ENCODE assay signal across 8 cellular contexts in the genomic region with DNA sequence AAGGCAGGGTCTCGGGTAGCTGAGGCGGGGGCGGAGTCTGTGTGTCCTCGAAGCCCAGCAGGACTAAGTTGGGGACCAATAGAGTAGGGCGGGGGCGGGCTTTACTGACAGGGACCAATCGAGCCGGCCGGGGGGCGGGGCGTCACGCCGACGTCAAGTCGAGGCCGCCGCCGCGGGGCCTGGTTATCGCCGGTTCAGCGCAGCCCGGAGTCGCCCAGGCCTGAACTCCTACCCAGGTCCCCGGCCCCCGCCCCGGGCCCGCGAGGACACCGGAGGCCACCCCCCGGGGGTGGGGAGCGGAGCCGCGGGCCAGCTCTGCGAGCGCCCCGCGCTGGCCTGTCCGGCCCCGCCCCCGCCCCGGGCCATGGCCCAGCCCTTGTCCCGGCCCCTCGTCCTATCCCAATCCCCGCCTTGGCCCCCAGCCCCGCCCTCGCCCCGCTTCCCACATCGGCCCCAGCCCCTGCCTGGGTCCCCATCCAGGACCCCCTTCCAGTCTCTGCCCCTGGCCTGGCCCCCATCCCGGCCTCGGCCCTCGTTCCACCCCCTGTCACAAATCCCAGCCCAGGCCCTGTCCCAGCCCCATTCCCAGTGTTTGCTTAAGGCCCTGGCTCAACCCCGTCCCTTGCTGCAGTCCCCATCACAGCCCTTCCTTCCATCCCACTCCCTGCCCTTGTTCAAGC. TPM values are rescaled to one million over a fixed set of nuclear protein-coding genes. Genes with fewer than 3 reads are reported as not detected.
A peak's percentile ranks its signal among the peaks of the same experiment; 100 is the strongest.
DNase-seq lines count a peak whose midpoint lies in the region; ATAC-seq and TF ChIP-seq lines count a peak whose summit lies in the region.

A gene with protein sequence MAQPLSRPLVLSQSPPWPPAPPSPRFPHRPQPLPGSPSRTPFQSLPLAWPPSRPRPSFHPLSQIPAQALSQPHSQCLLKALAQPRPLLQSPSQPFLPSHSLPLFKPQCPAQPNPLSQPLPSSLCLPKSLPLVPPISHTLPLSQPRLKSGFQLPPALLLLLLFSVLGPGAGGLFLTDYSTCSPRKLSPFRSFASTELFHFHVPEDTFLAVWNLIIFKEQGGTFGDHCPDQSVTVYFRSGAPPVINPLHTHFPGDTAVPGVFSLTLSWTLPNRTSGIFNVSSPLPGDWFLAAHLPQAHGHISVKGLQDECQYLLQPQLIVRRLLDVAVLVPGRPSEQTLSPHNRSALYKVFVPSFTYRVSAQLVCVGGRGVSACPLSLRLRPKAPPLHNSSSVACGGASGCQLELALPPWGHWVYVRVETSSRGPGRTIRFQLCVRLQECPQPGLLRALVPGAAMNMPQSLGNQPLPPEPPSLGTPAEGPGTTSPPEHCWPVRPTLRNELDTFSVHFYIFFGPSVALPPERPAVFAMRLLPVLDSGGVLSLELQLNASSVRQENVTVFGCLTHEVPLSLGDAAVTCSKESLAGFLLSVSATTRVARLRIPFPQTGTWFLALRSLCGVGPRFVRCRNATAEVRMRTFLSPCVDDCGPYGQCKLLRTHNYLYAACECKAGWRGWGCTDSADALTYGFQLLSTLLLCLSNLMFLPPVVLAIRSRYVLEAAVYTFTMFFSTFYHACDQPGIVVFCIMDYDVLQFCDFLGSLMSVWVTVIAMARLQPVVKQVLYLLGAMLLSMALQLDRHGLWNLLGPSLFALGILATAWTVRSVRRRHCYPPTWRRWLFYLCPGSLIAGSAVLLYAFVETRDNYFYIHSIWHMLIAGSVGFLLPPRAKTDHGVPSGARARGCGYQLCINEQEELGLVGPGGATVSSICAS (plus strand): TSS at position 145 of the 680 bp plus-strand sequence. CDS start 220 bp downstream, at position 365.

- intact Hi-C loops in stomach (cut with DNase I; ENCODE audit: low total_unique reads), result no loop called here

- TF ChIP-seq POLR2A in Raji (IDR thresholded peaks at IDR 0.05; ENCODE audit: insufficient read depth, low read depth, low read length) (peak; percentile 48; the same call in 1 of the 2 replicates), stomach (IDR thresholded peaks at IDR 0.05) (no peak)

- peaks cover 11% of the 10 kb centered on the region for H3F3A ChIP-seq in neural progenitor cell (ENCODE audit: low read depth)

- peaks cover 3% of the 10 kb centered on the region for H4K20me1 ChIP-seq in neural progenitor cell (ENCODE audit: low read depth)

- peak within 1 kb of the TSS; percentile 67 for H3K4me3 ChIP-seq in H7 (ENCODE audit: insufficient read depth, low read depth, low read length)
- peak within 1 kb of the TSS; percentile 63 for H3K4me3 ChIP-seq in MG63
- H3K4me3 ChIP-seq in neural progenitor cell, result peak within 1 kb of the TSS; percentile 86
- peak within 1 kb of the TSS; percentile 61 to 90 (median 78) for H3K4me3 ChIP-seq in stomach

- H3K27me3 Mint-ChIP-seq in neural progenitor cell (ENCODE audit: insufficient read depth, low read depth), result peaks cover 5% of the 10 kb centered on the region

- peak within 1 kb of the TSS; percentile 96 for H2AFZ ChIP-seq in neural progenitor cell (replicated peaks)

- no peaks in the 10 kb centered on the region for H3K36me3 Mint-ChIP-seq in neural progenitor cell

- H3K27ac Mint-ChIP-seq in neural progenitor cell, result peak within 1 kb of the TSS; percentile 97

- H3K9me3 ChIP-seq in MG63 (no peaks in the 10 kb centered on the region), neural progenitor cell (ENCODE audit: low read depth) (no peaks in the 10 kb centered on the region), stomach (no peaks in the 10 kb centered on the region)

- H3K4me1 ChIP-seq in foreskin keratinocyte (peaks cover 9% of the 10 kb centered on the region), neural progenitor cell (peaks cover 11% of the 10 kb centered on the region), stomach (peaks cover 36 to 64% (median 58%) of the 10 kb centered on the region in 4 donors)

- no peaks in the 10 kb centered on the region for H3K79me2 ChIP-seq in neural progenitor cell (ENCODE audit: low read depth)

- peak within 1 kb of the TSS; percentile 87 for H3K4me2 ChIP-seq in neural progenitor cell

- H3K4me1 Mint-ChIP-seq in neural progenitor cell, result peaks cover 48% of the 10 kb centered on the region

- H3K9ac ChIP-seq in neural progenitor cell, result peak within 1 kb of the TSS; percentile 53

- H3K36me3 ChIP-seq in H7 (replicated peaks; ENCODE audit: control insufficient read depth, insufficient read depth, low read length), result no peaks in the 10 kb centered on the region
- no peaks in the 10 kb centered on the region; the same call in 1 of the 2 replicates for H3K36me3 ChIP-seq in MG63
- H3K36me3 ChIP-seq in neural progenitor cell, result no peaks in the 10 kb centered on the region
- no peaks in the 10 kb centered on the region for H3K36me3 ChIP-seq in stomach

- TF ChIP-seq CTCF in foreskin keratinocyte (conservative IDR thresholded peaks at IDR 0.05) (no peak), neural progenitor cell (IDR thresholded peaks at IDR 0.05) (no peak), stomach (IDR thresholded peaks at IDR 0.05) (no peak)

- peak within 1 kb of the TSS; percentile 93 for H3K4me3 Mint-ChIP-seq in neural progenitor cell

- no peaks in the 10 kb centered on the region for H3K9me3 Mint-ChIP-seq in neural progenitor cell

- ATAC-seq in foreskin keratinocyte, result peak; percentile 83

- H3K27me3 ChIP-seq in H7 (ENCODE audit: control insufficient read depth, insufficient read depth, low read length) (no peaks in the 10 kb centered on the region; the same call in 1 of the 2 replicates), MG63 (no peaks in the 10 kb centered on the region), foreskin keratinocyte (no peaks in the 10 kb centered on the region), neural progenitor cell (no peaks in the 10 kb centered on the region), stomach (no peaks in the 10 kb centered on the region)

- H3K27ac ChIP-seq in foreskin keratinocyte, result peak within 1 kb of the TSS; percentile 59
- no peak within 1 kb of the TSS for H3K27ac ChIP-seq in neural progenitor cell
- H3K27ac ChIP-seq in stomach, result peak within 1 kb of the TSS; percentile 95 to 100 (median 98)

- DNase-seq in DMS79 (lab: John Stamatoyannopoulos, UW) (peak; percentile 84), H7 (peak; percentile 98), MG63 (peak; percentile 100), activated gamma-delta T cell (lab: John Stamatoyannopoulos, UW) (peak; percentile 85), foreskin keratinocyte (peak in 1 of 2 donors; percentile 62), neural progenitor cell (ENCODE audit: low spot score) (peak; percentile 99), stomach (peak; percentile 99)

- WGBS in stomach, 5 donors, result 0 to 1% (median 1%) methylated on average over 4 to 53 of the region's 53 CpGs

- no peak for TF ChIP-seq EP300 in stomach (IDR thresholded peaks at IDR 0.05)

RNA-seq across cellular contexts. Expression of the gene that starts here (rescaled TPM):
- total RNA-seq in H7 (2014; rRNA removed; shearing (Covaris generic)), result 2.0 and 3.1 TPM in 2 replicates
- 2.7 and 3.6 TPM in 2 replicates for total RNA-seq in MG63 (2014; rRNA removed; shearing (Covaris generic); ENCODE audit: low replicate concordance)
- 1.6 and 2.4 TPM in 2 replicates for total RNA-seq in foreskin keratinocyte
- polyA plus RNA-seq in foreskin keratinocyte, result 2.7 and 3.4 TPM in 2 replicates
- total RNA-seq in neural progenitor cell (ENCODE audit: low replicate concordance), result 4.8 and 11.2 TPM in 2 replicates
- total RNA-seq in stomach, result 10 to 100 TPM in 3 of 5 donors, 1 to 10 TPM in 2; 4.6 to 81.4 (median 11.6) TPM
- polyA plus RNA-seq in stomach, result 1 to 10 TPM; 7.0 to 9.2 (median 7.0) TPM
